Comparison of ENCODE assay signal across 10 cellular contexts in genomic region chr4:133147365-133147821, GRCh38. TPM values are rescaled to one million over a fixed set of nuclear protein-coding genes. Genes with fewer than 3 reads are reported as not detected.
DNase-seq lines count a peak whose midpoint lies in the region; ATAC-seq and TF ChIP-seq lines count a peak whose summit lies in the region.
"Had no signal": no experiment of that assay in that cellular context is flagged by ENCODE, and none has a peak within 500 bp of the region (broad histone marks: within the 10 kb centered on the region; RNA-seq: fewer than 3 reads in every experiment).

No MANE protein-coding gene starts in this region.

- H2AFZ ChIP-seq in mammary epithelial cell (ENCODE audit: low read depth, low read length): no peak overlapping the region

- no peak overlapping the region for H3K9ac ChIP-seq in mammary epithelial cell (ENCODE audit: insufficient read depth, low read length)

- TF ChIP-seq CTCF in mammary epithelial cell (conservative IDR thresholded peaks at IDR 0.05 in 1 of 2, IDR thresholded peaks at IDR 0.05 in 1 of 2; ENCODE audit: extremely low read depth in 1 of 2, insufficient read depth in 1 of 2, low read depth in 1 of 2, low read length in 2 of 2) (no peak), mesothelial cell of epicardium (IDR thresholded peaks at IDR 0.05; ENCODE audit: unreplicated experiment) (no peak), uterus (IDR thresholded peaks at IDR 0.05) (no peak)

- H3K9me3 ChIP-seq in mammary epithelial cell (replicated peaks; ENCODE audit: insufficient read depth, low read length) (no peaks in the 10 kb centered on the region), uterus (no peaks in the 10 kb centered on the region)

- intact Hi-C loops in activated naive CD4-positive, alpha-beta T cell treated with anti-CD3 and anti-CD28 coated beads for 36 hours (cut with micrococcal nuclease): loop anchor here (2.0 kb wide), 1 partner anchor 1787 kb away; no protein-coding TSS in a partner anchor
- intact Hi-C loops in mammary epithelial cell (cut with micrococcal nuclease): loop anchor here (2.0 to 10.0 kb wide), 3 partner anchors 167 to 687 kb away; no protein-coding TSS in a partner anchor
- intact Hi-C loops in uterus (cut with DNase I; ENCODE audit: low total_unique reads): no loop called here

- peaks cover 5% of the 10 kb centered on the region for H3K36me3 Mint-ChIP-seq in activated naive CD4-positive, alpha-beta T cell treated with anti-CD3 and anti-CD28 coated beads, Interleukin-2, amount 10 ng/mL, durations not matched to agents 7 days and 5 days
- peaks cover 3% of the 10 kb centered on the region for H3K36me3 Mint-ChIP-seq in activated naive CD4-positive, alpha-beta T cell treated with anti-CD3 and anti-CD28 coated beads for 36 hours (ENCODE audit: low read depth)
- H3K36me3 Mint-ChIP-seq in mesothelial cell of epicardium: no peaks in the 10 kb centered on the region

- 1% methylated on average over 7 of the region's 22 CpGs for WGBS in mammary epithelial cell (ENCODE audit: low coverage, missing lambda C conversion rate)

- H3K4me2 ChIP-seq in mammary epithelial cell (ENCODE audit: insufficient read depth, low read depth, low read length): peak overlapping the region; percentile 13

- H3K27me3 ChIP-seq in mammary epithelial cell (ENCODE audit: insufficient read depth, low read length) (peaks cover 62% of the 10 kb centered on the region), uterus (peaks cover 0 to 32% of the 10 kb centered on the region in 2 donors)

- ATAC-seq in HG03097 (IDR thresholded peaks at IDR 0.05; ENCODE audit: low FRiP score, unreplicated experiment) (no peak), HG02840 (IDR thresholded peaks at IDR 0.05; ENCODE audit: low FRiP score, unreplicated experiment) (no peak)

- no peak overlapping the region for H3K4me3 Mint-ChIP-seq in activated naive CD4-positive, alpha-beta T cell treated with anti-CD3 and anti-CD28 coated beads, Interleukin-2, amount 10 ng/mL, durations not matched to agents 7 days and 5 days
- no peak overlapping the region for H3K4me3 Mint-ChIP-seq in activated naive CD4-positive, alpha-beta T cell treated with anti-CD3 and anti-CD28 coated beads for 36 hours
- peak overlapping the region; percentile 84 for H3K4me3 Mint-ChIP-seq in mesothelial cell of epicardium
- H3K4me3 Mint-ChIP-seq: CD4-positive, CD25-positive, alpha-beta regulatory T cell had no signal

- TF ChIP-seq POLR2A in uterus (IDR thresholded peaks at IDR 0.05): no peak

- in situ Hi-C loops in mammary epithelial cell (cut with MboI; ENCODE audit: low sequenced_read_pairs in 2 of 2): no loop called here

- H3K4me1 ChIP-seq in mammary epithelial cell (ENCODE audit: insufficient read depth, low read length) (peaks cover 27% of the 10 kb centered on the region), uterus (peaks cover 0 to 19% of the 10 kb centered on the region in 2 donors)

- CTCF ChIA-PET in activated naive CD4-positive, alpha-beta T cell treated with anti-CD3 and anti-CD28 coated beads, Interleukin-2, amount 10 ng/mL, durations not matched to agents 7 days and 5 days (lab: Charles Lee): no interaction called here
- CTCF ChIA-PET in activated naive CD4-positive, alpha-beta T cell treated with anti-CD3 and anti-CD28 coated beads for 36 hours (lab: Charles Lee): interaction anchor here (0.6 to 1.2 kb wide), 3 partner anchors 11 to 1700 kb away, joined by 3 to 8 read pairs (median 3); no protein-coding TSS in a partner anchor
- CTCF ChIA-PET in mammary epithelial cell (lab: Charles Lee; ENCODE audit: low non-redundant PET): interaction anchor here (1.0 kb wide), 1 partner anchor 1630 kb away, joined by 9 read pairs; no protein-coding TSS in a partner anchor

- H3K27ac ChIP-seq in mammary epithelial cell (ENCODE audit: insufficient read depth, low read depth, low read length) (no peak overlapping the region), uterus (no peak overlapping the region)
- H3K27ac ChIP-seq: VCaP had no signal

- dilution Hi-C loops in mammary epithelial cell (cut with HindIII; ENCODE audit: low sequenced_read_pairs): no loop called here

- H3K27ac Mint-ChIP-seq in activated naive CD4-positive, alpha-beta T cell treated with anti-CD3 and anti-CD28 coated beads, Interleukin-2, amount 10 ng/mL, durations not matched to agents 7 days and 5 days: peak overlapping the region; percentile 52
- no peak overlapping the region for H3K27ac Mint-ChIP-seq in activated naive CD4-positive, alpha-beta T cell treated with anti-CD3 and anti-CD28 coated beads for 36 hours
- H3K27ac Mint-ChIP-seq in mesothelial cell of epicardium: no peak overlapping the region
- H3K27ac Mint-ChIP-seq: CD4-positive, CD25-positive, alpha-beta regulatory T cell had no signal

- H3K4me3 ChIP-seq in mammary epithelial cell (replicated peaks in 1 of 3; ENCODE audit: insufficient read depth in 1 of 3, low read depth in 2 of 3, low read length in 3 of 3) (peak overlapping the region in 1 of 3 experiments; percentile 16), uterus (peak overlapping the region; percentile 32 to 43)

- no peaks in the 10 kb centered on the region for H3K79me2 ChIP-seq in mammary epithelial cell (ENCODE audit: insufficient read depth, low read length)

- H3K9me3 Mint-ChIP-seq in activated naive CD4-positive, alpha-beta T cell treated with anti-CD3 and anti-CD28 coated beads, Interleukin-2, amount 10 ng/mL, durations not matched to agents 7 days and 5 days: no peaks in the 10 kb centered on the region
- H3K9me3 Mint-ChIP-seq in activated naive CD4-positive, alpha-beta T cell treated with anti-CD3 and anti-CD28 coated beads for 36 hours: no peaks in the 10 kb centered on the region
- no peaks in the 10 kb centered on the region for H3K9me3 Mint-ChIP-seq in mesothelial cell of epicardium

- DNase-seq in activated naive CD4-positive, alpha-beta T cell treated with anti-CD3 and anti-CD28 coated beads, Interleukin-2, amount 10 ng/mL, durations not matched to agents 7 days and 5 days: no peak
- no peak for DNase-seq in activated naive CD4-positive, alpha-beta T cell treated with anti-CD3 and anti-CD28 coated beads for 36 hours
- DNase-seq in mammary epithelial cell: no peak
- no peak for DNase-seq in mesothelial cell of epicardium (ENCODE audit: low spot score in 2 of 2, unreplicated experiment in 2 of 2)
- DNase-seq in uterus: no peak
- DNase-seq in NCI-H1694 (lab: John Stamatoyannopoulos, UW): no peak
- DNase-seq: CD4-positive, CD25-positive, alpha-beta regulatory T cell had no signal

- H3K27me3 Mint-ChIP-seq in activated naive CD4-positive, alpha-beta T cell treated with anti-CD3 and anti-CD28 coated beads, Interleukin-2, amount 10 ng/mL, durations not matched to agents 7 days and 5 days: peaks cover 65% of the 10 kb centered on the region
- peaks cover 63% of the 10 kb centered on the region for H3K27me3 Mint-ChIP-seq in activated naive CD4-positive, alpha-beta T cell treated with anti-CD3 and anti-CD28 coated beads for 36 hours (ENCODE audit: low read depth)
- peaks cover 50% of the 10 kb centered on the region for H3K27me3 Mint-ChIP-seq in mesothelial cell of epicardium (ENCODE audit: low read depth)

- no peaks in the 10 kb centered on the region for H3K36me3 ChIP-seq in mammary epithelial cell (ENCODE audit: insufficient read depth, low read length)
- no peaks in the 10 kb centered on the region for H3K36me3 ChIP-seq in uterus

- H3K4me1 Mint-ChIP-seq in activated naive CD4-positive, alpha-beta T cell treated with anti-CD3 and anti-CD28 coated beads, Interleukin-2, amount 10 ng/mL, durations not matched to agents 7 days and 5 days: peaks cover 12% of the 10 kb centered on the region
- peaks cover 15% of the 10 kb centered on the region for H3K4me1 Mint-ChIP-seq in activated naive CD4-positive, alpha-beta T cell treated with anti-CD3 and anti-CD28 coated beads for 36 hours (ENCODE audit: low read depth)
- H3K4me1 Mint-ChIP-seq in mesothelial cell of epicardium: peaks cover 52% of the 10 kb centered on the region

- H4K20me1 ChIP-seq in mammary epithelial cell (ENCODE audit: insufficient read depth, low read length): no peaks in the 10 kb centered on the region

- no TSS peak for BruUV-seq in mammary epithelial cell (replicated peaks; lab: Mats Ljungman, UMichigan)

RNA-seq across cellular contexts. Expression of gene PCDH10, which starts 1.7 kb away (rescaled TPM):
- not detected for total RNA-seq in activated naive CD4-positive, alpha-beta T cell treated with anti-CD3 and anti-CD28 coated beads for 36 hours
- total RNA-seq in mammary epithelial cell: not detected
- polyA plus RNA-seq in mammary epithelial cell: not detected
- polyA minus RNA-seq in mammary epithelial cell: not detected
- total RNA-seq in mesothelial cell of epicardium: 21.3 to 22.3 TPM (median 21.3 TPM) in 3 replicates
- total RNA-seq in uterus: 10 to 100 TPM in 1 of 4 donors, 1 to 10 TPM in 1, under 1 TPM in 1, not detected in 1; 0.29 to 19.6 (median 3.1) TPM
- total RNA-seq: CD4-positive, CD25-positive, alpha-beta regulatory T cell had no signal
- polyA plus RNA-seq: CD4-positive, CD25-positive, alpha-beta regulatory T cell had no signal
